In genomic region chr19:16571283-16571682, GRCh38 we compare ENCODE assay signal across 8 cellular contexts. TPM values are rescaled to one million over a fixed set of nuclear protein-coding genes. Genes with fewer than 3 reads are reported as not detected.
A peak's percentile ranks its signal among the peaks of the same experiment; 100 is the strongest.
DNase-seq lines count a peak whose midpoint lies in the region; ATAC-seq lines count a peak whose summit lies in the region.

No MANE protein-coding gene starts in this region.

- peak; percentile 61 for DNase-seq in CD1c-positive myeloid dendritic cell (ENCODE audit: extremely low spot score)
- no peak for DNase-seq in activated CD4-positive, alpha-beta memory T cell treated with anti-CD3 and anti-CD28 coated beads, Interleukin-2, amount 10 ng/mL, durations not matched to agents 7 days and 5 days
- DNase-seq in NCI-H510A (lab: John Stamatoyannopoulos, UW) = no peak
- DNase-seq in mucosa of gallbladder (ENCODE audit: low spot score) = no peak

- peak overlapping the region; percentile 83 for H3K27ac Mint-ChIP-seq in activated CD4-positive, alpha-beta memory T cell treated with anti-CD3 and anti-CD28 coated beads, Interleukin-2, amount 10 ng/mL, durations not matched to agents 7 days and 5 days

- H3K36me3 ChIP-seq in iPS-15b (ENCODE audit: control insufficient read depth, insufficient read depth, low read length) (peaks cover 28% of the 10 kb centered on the region), subcutaneous abdominal adipose tissue (ENCODE audit: control insufficient read depth in 5 of 5, insufficient read depth in 5 of 5, low read length in 5 of 5) (peaks cover 2 to 52% (median 34%) of the 10 kb centered on the region in 5 donors)

- H3K4me3 ChIP-seq in iPS-15b (ENCODE audit: low read depth, low read length) (peak overlapping the region; percentile 91), subcutaneous abdominal adipose tissue (ENCODE audit: low read depth in 1 of 5, low read length in 5 of 5) (peak overlapping the region; percentile 54 to 96 (median 94))

- no peaks in the 10 kb centered on the region for H3K27me3 Mint-ChIP-seq in activated CD4-positive, alpha-beta memory T cell treated with anti-CD3 and anti-CD28 coated beads, Interleukin-2, amount 10 ng/mL, durations not matched to agents 7 days and 5 days

- H3K27me3 ChIP-seq in iPS-15b (ENCODE audit: control insufficient read depth, insufficient read depth, low read length) (no peaks in the 10 kb centered on the region), subcutaneous abdominal adipose tissue (ENCODE audit: control insufficient read depth in 5 of 5, insufficient read depth in 4 of 5, low read length in 5 of 5) (no peaks in the 10 kb centered on the region)

- CTCF ChIA-PET in activated CD4-positive, alpha-beta memory T cell treated with anti-CD3 and anti-CD28 coated beads, Interleukin-2, amount 10 ng/mL, durations not matched to agents 7 days and 5 days (lab: Charles Lee) = no interaction called here

- H3K4me1 ChIP-seq in iPS-15b (ENCODE audit: control insufficient read depth, insufficient read depth, low read length) = peaks cover 8% of the 10 kb centered on the region
- peaks cover 15 to 43% (median 38%) of the 10 kb centered on the region in 5 donors for H3K4me1 ChIP-seq in subcutaneous abdominal adipose tissue (ENCODE audit: control insufficient read depth in 5 of 5, insufficient read depth in 5 of 5, low read length in 5 of 5)

- peaks cover 76% of the 10 kb centered on the region for H3K4me1 Mint-ChIP-seq in activated CD4-positive, alpha-beta memory T cell treated with anti-CD3 and anti-CD28 coated beads, Interleukin-2, amount 10 ng/mL, durations not matched to agents 7 days and 5 days

- no peak overlapping the region for H3K27ac ChIP-seq in subcutaneous abdominal adipose tissue (ENCODE audit: low read depth, low read length)

- H3K4me3 Mint-ChIP-seq in activated CD4-positive, alpha-beta memory T cell treated with anti-CD3 and anti-CD28 coated beads, Interleukin-2, amount 10 ng/mL, durations not matched to agents 7 days and 5 days = peak overlapping the region; percentile 87

- H3K9me3 ChIP-seq in iPS-15b (ENCODE audit: control insufficient read depth, insufficient read depth, low read length) = no peaks in the 10 kb centered on the region
- no peaks in the 10 kb centered on the region for H3K9me3 ChIP-seq in subcutaneous abdominal adipose tissue (ENCODE audit: control insufficient read depth in 5 of 5, low read length in 5 of 5)

- no peaks in the 10 kb centered on the region for H3K9me3 Mint-ChIP-seq in activated CD4-positive, alpha-beta memory T cell treated with anti-CD3 and anti-CD28 coated beads, Interleukin-2, amount 10 ng/mL, durations not matched to agents 7 days and 5 days

- H3K9ac ChIP-seq in iPS-15b (ENCODE audit: low read depth, low read length) (peak overlapping the region; percentile 86), subcutaneous abdominal adipose tissue (ENCODE audit: low read length in 5 of 5) (peak overlapping the region; percentile 69 to 81 (median 79))

- H3K36me3 Mint-ChIP-seq in activated CD4-positive, alpha-beta memory T cell treated with anti-CD3 and anti-CD28 coated beads, Interleukin-2, amount 10 ng/mL, durations not matched to agents 7 days and 5 days (ENCODE audit: low read depth) = peaks cover 65% of the 10 kb centered on the region

- ATAC-seq in HG03432 (IDR thresholded peaks at IDR 0.05; ENCODE audit: unreplicated experiment) = peak; percentile 4
- no peak for ATAC-seq in GM21737 (IDR thresholded peaks at IDR 0.05; ENCODE audit: unreplicated experiment)

- POLR2A ChIA-PET in activated CD4-positive, alpha-beta memory T cell treated with anti-CD3 and anti-CD28 coated beads, Interleukin-2, amount 10 ng/mL, durations not matched to agents 7 days and 5 days (lab: Charles Lee) = interaction anchor here (0.9 to 3.4 kb wide), 3 partner anchors 13 to 56 kb away, joined by 5 to 14 read pairs (median 6); partner anchors contain the start of gene MED26

RNA-seq across cellular contexts. Expression of gene SLC35E1, which starts 0.9 kb away (rescaled TPM):
- total RNA-seq in activated CD4-positive, alpha-beta memory T cell treated with anti-CD3 and anti-CD28 coated beads, Interleukin-2, amount 10 ng/mL, durations not matched to agents 7 days and 5 days = 10 to 100 TPM; 57.3 to 57.7 TPM
- total RNA-seq in mucosa of gallbladder = 43.0 TPM

RNA-seq across cellular contexts. Expression of gene CHERP, which starts 29.0 kb away (rescaled TPM):
- total RNA-seq in activated CD4-positive, alpha-beta memory T cell treated with anti-CD3 and anti-CD28 coated beads, Interleukin-2, amount 10 ng/mL, durations not matched to agents 7 days and 5 days = 10 to 100 TPM; 50.8 to 53.6 TPM
- 47.3 TPM for total RNA-seq in mucosa of gallbladder

RNA-seq across cellular contexts. Expression of gene MED26, which starts 56.7 kb away (rescaled TPM):
- 10 to 100 TPM; 15.5 to 15.9 TPM for total RNA-seq in activated CD4-positive, alpha-beta memory T cell treated with anti-CD3 and anti-CD28 coated beads, Interleukin-2, amount 10 ng/mL, durations not matched to agents 7 days and 5 days
- 8.3 TPM for total RNA-seq in mucosa of gallbladder
